Comparison of ENCODE assay signal across 20 cellular contexts in the genomic region with DNA sequence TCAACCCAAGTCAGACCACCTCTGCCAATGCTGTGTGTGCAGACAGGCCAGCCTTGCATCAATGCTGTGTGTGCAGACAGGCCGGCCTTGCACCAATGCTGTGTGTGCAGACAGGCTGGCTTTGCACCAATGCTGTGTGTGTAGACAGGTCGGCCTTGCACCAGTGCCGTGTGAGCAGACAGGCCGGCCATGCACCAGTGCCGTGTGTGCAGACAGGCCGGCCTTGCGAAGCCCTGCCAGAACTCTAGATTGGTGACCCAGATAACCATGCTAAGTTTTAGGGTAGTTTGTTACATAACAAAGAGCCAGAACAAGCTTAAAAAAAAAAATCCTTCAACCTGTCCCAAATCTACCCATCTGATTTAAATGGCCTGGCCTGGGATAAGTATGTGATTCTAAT. TPM values are rescaled to one million over a fixed set of nuclear protein-coding genes. Genes with fewer than 3 reads are reported as not detected.
A peak's percentile ranks its signal among the peaks of the same experiment; 100 is the strongest.
DNase-seq lines count a peak whose midpoint lies in the region; ATAC-seq and TF ChIP-seq lines count a peak whose summit lies in the region.
"Had no signal": no experiment of that assay in that cellular context is flagged by ENCODE, and none has a peak within 500 bp of the region (broad histone marks: within the 10 kb centered on the region; RNA-seq: fewer than 3 reads in every experiment).

No MANE protein-coding gene starts in this region.

- peaks cover 0 to 7% of the 10 kb centered on the region in 2 donors for H3K36me3 ChIP-seq in neuronal stem cell (replicated peaks in 1 of 2; ENCODE audit: control insufficient read depth in 2 of 2, insufficient read depth in 2 of 2, low read length in 2 of 2)
- H3K36me3 ChIP-seq: BE2C had no signal

- H3K27ac ChIP-seq in neuronal stem cell (replicated peaks; ENCODE audit: low read length): no peak overlapping the region
- H3K27ac ChIP-seq: BLaER1 had no signal

- ATAC-seq in natural killer cell treated with Interleukin-12 subunit alpha and Interleukin-12 subunit beta and Interleukin-15 and Interleukin-18, amount 100 ng/mL, for 72 hours: peak; percentile 38 to 40
- no peak for ATAC-seq in natural killer cell
- ATAC-seq in stimulated activated memory B cell treated with anti-CD40 and anti-IgM and Interleukin-4, amounts not matched to agents 10 μg/mL and 1 μg/mL and 100 μg/mL, for 72 hours: peak; percentile 10
- ATAC-seq in GM18909 (IDR thresholded peaks at IDR 0.05; ENCODE audit: poor library complexity, unreplicated experiment): no peak
- ATAC-seq: CD8-positive, alpha-beta T cell; GM12878 had no signal

- peaks cover 0 to 2% of the 10 kb centered on the region in 2 donors for H3K9me3 ChIP-seq in neuronal stem cell (replicated peaks in 1 of 2; ENCODE audit: control insufficient read depth in 2 of 2, insufficient read depth in 1 of 2, low read depth in 1 of 2, low read length in 2 of 2)
- H3K9me3 ChIP-seq: BE2C, Caco-2 had no signal

- TF ChIP-seq CTCF in natural killer cell (IDR thresholded peaks at IDR 0.05): no peak

- H3K36me3 Mint-ChIP-seq in natural killer cell treated with Interleukin-12 subunit alpha and Interleukin-12 subunit beta and Interleukin-15 and Interleukin-18, amount 100 ng/mL, for 72 hours: no peaks in the 10 kb centered on the region
- no peaks in the 10 kb centered on the region for H3K36me3 Mint-ChIP-seq in natural killer cell
- peaks cover 9% of the 10 kb centered on the region for H3K36me3 Mint-ChIP-seq in stimulated activated memory B cell treated with anti-CD40 and anti-IgM and Interleukin-4, amounts not matched to agents 10 μg/mL and 1 μg/mL and 100 μg/mL, for 72 hours
- H3K36me3 Mint-ChIP-seq: CD14-positive monocyte; CD8-positive, alpha-beta T cell had no signal

- H3K4me3 Mint-ChIP-seq in natural killer cell treated with Interleukin-12 subunit alpha and Interleukin-12 subunit beta and Interleukin-15 and Interleukin-18, amount 100 ng/mL, for 72 hours: no peak overlapping the region
- H3K4me3 Mint-ChIP-seq in natural killer cell: no peak overlapping the region
- no peak overlapping the region for H3K4me3 Mint-ChIP-seq in stimulated activated memory B cell treated with anti-CD40 and anti-IgM and Interleukin-4, amounts not matched to agents 10 μg/mL and 1 μg/mL and 100 μg/mL, for 72 hours
- H3K4me3 Mint-ChIP-seq: CD14-positive monocyte; CD4-positive, alpha-beta T cell; CD8-positive, alpha-beta T cell had no signal

- H2AK5ac ChIP-seq in neuronal stem cell (ENCODE audit: low read depth, low read length): no peak overlapping the region

- H3K23ac ChIP-seq in neuronal stem cell (ENCODE audit: low read depth, low read length, poor library complexity): no peak overlapping the region

- no peak overlapping the region for H4K91ac ChIP-seq in neuronal stem cell (ENCODE audit: low read depth, low read length, poor library complexity)

- peak overlapping the region; percentile 63 for H3K9ac ChIP-seq in neuronal stem cell (ENCODE audit: low read depth, low read length, poor library complexity)
- H3K9ac ChIP-seq: BLaER1 had no signal

- no peak overlapping the region for H2BK12ac ChIP-seq in neuronal stem cell (ENCODE audit: low read length)

- peaks cover 2 to 11% of the 10 kb centered on the region in 2 donors for H3K27me3 Mint-ChIP-seq in natural killer cell treated with Interleukin-12 subunit alpha and Interleukin-12 subunit beta and Interleukin-15 and Interleukin-18, amount 100 ng/mL, for 72 hours
- H3K27me3 Mint-ChIP-seq in natural killer cell (ENCODE audit: low read depth in 2 of 2): peaks cover 2 to 5% of the 10 kb centered on the region in 2 donors
- no peaks in the 10 kb centered on the region for H3K27me3 Mint-ChIP-seq in stimulated activated memory B cell treated with anti-CD40 and anti-IgM and Interleukin-4, amounts not matched to agents 10 μg/mL and 1 μg/mL and 100 μg/mL, for 72 hours

- intact Hi-C loops in natural killer cell (cut with micrococcal nuclease): no loop called here

- no peak overlapping the region for H4K8ac ChIP-seq in neuronal stem cell (ENCODE audit: low read depth, low read length)

- H3K4me1 Mint-ChIP-seq in natural killer cell treated with Interleukin-12 subunit alpha and Interleukin-12 subunit beta and Interleukin-15 and Interleukin-18, amount 100 ng/mL, for 72 hours (ENCODE audit: low read depth in 2 of 2): no peaks in the 10 kb centered on the region
- H3K4me1 Mint-ChIP-seq in natural killer cell: no peaks in the 10 kb centered on the region
- H3K4me1 Mint-ChIP-seq in stimulated activated memory B cell treated with anti-CD40 and anti-IgM and Interleukin-4, amounts not matched to agents 10 μg/mL and 1 μg/mL and 100 μg/mL, for 72 hours: no peaks in the 10 kb centered on the region
- H3K4me1 Mint-ChIP-seq: CD14-positive monocyte had no signal

- DNase-seq in natural killer cell treated with Interleukin-12 subunit alpha and Interleukin-12 subunit beta and Interleukin-15 and Interleukin-18, amount 100 ng/mL, for 72 hours (ENCODE audit: low spot score): no peak
- DNase-seq in natural killer cell (no peak), cerebellar cortex (ENCODE audit: low spot score) (peak; percentile 72), neuronal stem cell (ENCODE audit: low spot score) (no peak), SK-N-DZ (ENCODE audit: low spot score) (no peak), CD1c-positive myeloid dendritic cell (ENCODE audit: extremely low spot score) (no peak)
- DNase-seq: 8988T; ACHN; BE2C; Caco-2; Calu3; CD4-positive, alpha-beta T cell; CD8-positive, alpha-beta T cell; DMS79 treated with DMSO at 0.1 percent for 48 hours; GDM1 had no signal

- H3K18ac ChIP-seq in neuronal stem cell (ENCODE audit: low read length): peak overlapping the region; percentile 78

- H2AFZ ChIP-seq in neuronal stem cell (ENCODE audit: low read length): no peak overlapping the region

- WGBS in neuronal stem cell (ENCODE audit: extremely low coverage in 2 of 2, insufficient read length in 2 of 2, insufficient replicate concordance in 1 of 2), 2 donors: no CpG with 5 or more reads among the region's 7 CpGs

- no peak overlapping the region for H2BK5ac ChIP-seq in neuronal stem cell (ENCODE audit: low read length)

- no peaks in the 10 kb centered on the region for H3K9me3 Mint-ChIP-seq in natural killer cell treated with Interleukin-12 subunit alpha and Interleukin-12 subunit beta and Interleukin-15 and Interleukin-18, amount 100 ng/mL, for 72 hours
- H3K9me3 Mint-ChIP-seq in natural killer cell: peaks cover 0 to 2% of the 10 kb centered on the region in 2 donors
- H3K9me3 Mint-ChIP-seq in stimulated activated memory B cell treated with anti-CD40 and anti-IgM and Interleukin-4, amounts not matched to agents 10 μg/mL and 1 μg/mL and 100 μg/mL, for 72 hours: no peaks in the 10 kb centered on the region
- H3K9me3 Mint-ChIP-seq: CD4-positive, alpha-beta T cell had no signal

- H2BK15ac ChIP-seq in neuronal stem cell (ENCODE audit: low read length): no peak overlapping the region

- H3K4ac ChIP-seq in neuronal stem cell (ENCODE audit: low read length): no peak overlapping the region

- H3K27ac Mint-ChIP-seq in natural killer cell treated with Interleukin-12 subunit alpha and Interleukin-12 subunit beta and Interleukin-15 and Interleukin-18, amount 100 ng/mL, for 72 hours: no peak overlapping the region
- no peak overlapping the region for H3K27ac Mint-ChIP-seq in natural killer cell
- no peak overlapping the region for H3K27ac Mint-ChIP-seq in stimulated activated memory B cell treated with anti-CD40 and anti-IgM and Interleukin-4, amounts not matched to agents 10 μg/mL and 1 μg/mL and 100 μg/mL, for 72 hours
- H3K27ac Mint-ChIP-seq: CD14-positive monocyte; CD4-positive, alpha-beta T cell; CD8-positive, alpha-beta T cell had no signal

- no peak overlapping the region for H3K4me3 ChIP-seq in neuronal stem cell (ENCODE audit: low read length in 2 of 2)
- H3K4me3 ChIP-seq: BLaER1, GM12878 had no signal

- no peak overlapping the region for H2BK120ac ChIP-seq in neuronal stem cell (ENCODE audit: low read depth, low read length)

- H3K4me2 ChIP-seq in neuronal stem cell (ENCODE audit: insufficient read depth, low read length, poor library complexity, severe bottlenecking): no peak overlapping the region
- H3K4me2 ChIP-seq: BLaER1 had no signal

- no peaks in the 10 kb centered on the region for H3K79me1 ChIP-seq in neuronal stem cell (ENCODE audit: low read depth, low read length)

- peak overlapping the region; percentile 73 for H3K14ac ChIP-seq in neuronal stem cell (ENCODE audit: low read length)

- H3K27me3 ChIP-seq in neuronal stem cell (ENCODE audit: control insufficient read depth in 3 of 3, insufficient read depth in 3 of 3, low read depth in 1 of 3, low read length in 3 of 3): no peaks in the 10 kb centered on the region
- H3K27me3 ChIP-seq: BE2C, BLaER1 had no signal

- H3K4me1 ChIP-seq in neuronal stem cell (ENCODE audit: control insufficient read depth in 2 of 2, insufficient read depth in 1 of 2, low read depth in 1 of 2, low read length in 2 of 2): no peaks in the 10 kb centered on the region
- H3K4me1 ChIP-seq: BE2C, Caco-2 had no signal

RNA-seq across cellular contexts. Expression of a gene that starts 54.3 kb away (rescaled TPM):
- 100 to 1,000 TPM in 1 of 2 donors, 10 to 100 TPM in 1; 65.5 to 146 TPM for total RNA-seq in natural killer cell treated with Interleukin-12 subunit alpha and Interleukin-12 subunit beta and Interleukin-15 and Interleukin-18, amount 100 ng/mL, for 72 hours
- total RNA-seq in natural killer cell: 10 to 100 TPM; 65.5 to 84.2 (median 83.4) TPM
- polyA plus RNA-seq in neuronal stem cell (2013, experiment 1 of 2): 38.7 TPM
- polyA plus RNA-seq in neuronal stem cell (2013, experiment 2 of 2): 36.8 TPM
- polyA plus RNA-seq in SK-N-DZ (2014; cell fraction: cytosol; rRNA removed): 55.0 and 58.6 TPM in 2 replicates
- 142 and 156 TPM in 2 replicates for polyA plus RNA-seq in SK-N-DZ (2014; cell fraction: nucleus; rRNA removed)

Comparison
In these comparisons a context has a peak if more than half of its experiments do, and no peak if none do; other contexts are left out.
1. ATAC-seq: peak in natural killer cell treated with Interleukin-12 subunit alpha and Interleukin-12 subunit beta and Interleukin-15 and Interleukin-18, amount 100 ng/mL, for 72 hours (2 of 2) and stimulated activated memory B cell treated with anti-CD40 and anti-IgM and Interleukin-4, amounts not matched to agents 10 μg/mL and 1 μg/mL and 100 μg/mL, for 72 hours (single experiment); none in natural killer cell (0 of 3) and GM18909 (single experiment).